Comparison of ENCODE assay signal across 10 cellular contexts in the genomic region with DNA sequence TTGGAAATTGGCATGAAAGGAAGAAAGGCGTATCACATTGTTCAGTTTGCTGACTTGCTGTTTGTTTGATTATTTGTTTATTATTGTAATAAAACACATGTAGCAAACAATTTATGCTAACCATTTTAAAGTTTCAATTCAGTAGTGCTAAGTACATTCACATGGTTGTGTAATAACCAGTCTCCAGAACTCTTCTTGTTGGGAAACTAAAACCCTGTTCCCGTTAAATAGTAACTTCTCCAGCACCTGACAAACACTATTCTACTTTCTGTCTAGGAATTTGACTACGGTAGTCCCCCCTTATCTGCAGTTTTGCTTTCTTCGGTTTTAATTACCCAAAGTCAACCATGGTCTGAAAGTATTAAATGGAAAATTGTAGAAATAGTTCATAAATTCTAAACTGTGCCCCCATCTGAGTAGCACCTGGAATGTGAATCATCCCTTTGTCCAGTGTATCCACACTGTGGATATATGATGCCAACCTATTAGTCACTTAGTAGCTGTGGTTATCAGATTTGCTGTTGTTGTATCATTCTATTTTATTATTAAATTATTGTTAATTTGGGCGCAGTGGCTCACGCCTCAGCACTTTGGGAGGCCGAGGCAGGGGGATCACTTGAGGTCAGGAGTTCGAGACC. TPM values are rescaled to one million over a fixed set of nuclear protein-coding genes. Genes with fewer than 3 reads are reported as not detected.
DNase-seq lines count a peak whose midpoint lies in the region; ATAC-seq and TF ChIP-seq lines count a peak whose summit lies in the region.
"Had no signal": no experiment of that assay in that cellular context is flagged by ENCODE, and none has a peak within 500 bp of the region (broad histone marks: within the 10 kb centered on the region; RNA-seq: fewer than 3 reads in every experiment).

No MANE protein-coding gene starts in this region.

- H2BK120ac ChIP-seq in trophoblast cell (ENCODE audit: insufficient read depth, low read length, poor library complexity), result no peak overlapping the region

- H3K36me3 ChIP-seq in RWPE2 (ENCODE audit: low read depth) (peaks cover 22% of the 10 kb centered on the region), trophoblast cell (ENCODE audit: control insufficient read depth in 1 of 2, insufficient read depth in 2 of 2, low read length in 2 of 2) (peaks cover 10 to 23% of the 10 kb centered on the region in 2 experiments), A673 (ENCODE audit: insufficient read depth, low read length, poor library complexity, severe bottlenecking) (peaks cover 11% of the 10 kb centered on the region), Caco-2 (ENCODE audit: control insufficient read depth, insufficient read depth, low read length) (no peaks in the 10 kb centered on the region; the same call in 1 of the 2 replicates)

- no peak overlapping the region for H4K91ac ChIP-seq in trophoblast cell (ENCODE audit: low read depth, low read length)

- H3K27me3 ChIP-seq in RWPE2 (ENCODE audit: insufficient read depth, poor library complexity, severe bottlenecking), result no peaks in the 10 kb centered on the region
- no peaks in the 10 kb centered on the region for H3K27me3 ChIP-seq in trophoblast cell (ENCODE audit: insufficient read depth, low read length)
- H3K27me3 ChIP-seq in A673 (replicated peaks; ENCODE audit: insufficient read depth, low read depth, low read length, poor library complexity), result no peaks in the 10 kb centered on the region
- H3K27me3 ChIP-seq in Caco-2 (replicated peaks; ENCODE audit: control insufficient read depth, insufficient read depth, low read length), result no peaks in the 10 kb centered on the region

- peaks cover 16% of the 10 kb centered on the region for H3K4me1 Mint-ChIP-seq in Caco-2 (ENCODE audit: low read depth, unreplicated experiment)

- peaks cover 36% of the 10 kb centered on the region for H3K4me1 ChIP-seq in RWPE2 (ENCODE audit: insufficient read depth, poor library complexity, severe bottlenecking)
- H3K4me1 ChIP-seq in trophoblast cell (ENCODE audit: control insufficient read depth in 1 of 2, insufficient read depth in 2 of 2, low read length in 2 of 2), result peaks cover 3 to 5% of the 10 kb centered on the region in 2 experiments
- peaks cover 21% of the 10 kb centered on the region for H3K4me1 ChIP-seq in A673 (ENCODE audit: insufficient read depth, low read length, poor library complexity, severe bottlenecking)
- H3K4me1 ChIP-seq in Caco-2, result peaks cover 8% of the 10 kb centered on the region

- H4K12ac ChIP-seq in trophoblast cell (ENCODE audit: low read depth, low read length), result no peak overlapping the region

- intact Hi-C loops in A673 (cut with micrococcal nuclease; ENCODE audit: unreplicated experiment), result no loop called here
- intact Hi-C loops in Caco-2 (cut with micrococcal nuclease; ENCODE audit: unreplicated experiment), result no loop called here

- BruUV-seq in A673 (replicated peaks; lab: Mats Ljungman, UMichigan) (no TSS peak), Caco-2 (replicated peaks; lab: Mats Ljungman, UMichigan) (no TSS peak)

- ATAC-seq in RWPE2 (ENCODE audit: low read depth), result peak; percentile 94
- ATAC-seq in HG02678 (IDR thresholded peaks at IDR 0.05; ENCODE audit: unreplicated experiment), result no peak

- H3K27ac ChIP-seq in RWPE2 (ENCODE audit: poor library complexity, severe bottlenecking), result peak overlapping the region; percentile 77
- no peak overlapping the region for H3K27ac ChIP-seq in trophoblast cell (ENCODE audit: low read depth, low read length)
- no peak overlapping the region for H3K27ac ChIP-seq in A673 (ENCODE audit: low read depth, low read length, poor library complexity, severe bottlenecking)

- H2BK5ac ChIP-seq in trophoblast cell (ENCODE audit: low read depth, low read length, poor library complexity), result no peak overlapping the region

- H2AFZ ChIP-seq in trophoblast cell (ENCODE audit: insufficient read depth, low read length, poor library complexity), result no peak overlapping the region

- peak overlapping the region; percentile 75 for H3K4ac ChIP-seq in trophoblast cell (ENCODE audit: low read depth, low read length)

- H3K4me3 ChIP-seq in RWPE2 (ENCODE audit: severe bottlenecking), result no peak overlapping the region
- no peak overlapping the region for H3K4me3 ChIP-seq in trophoblast cell (ENCODE audit: low read depth, low read length)
- no peak overlapping the region for H3K4me3 ChIP-seq in A673 (ENCODE audit: low read depth, low read length, poor library complexity, severe bottlenecking)
- H3K4me3 ChIP-seq in Caco-2 (ENCODE audit: low read depth, low read length), result no peak overlapping the region

- no peak overlapping the region for H3K27ac Mint-ChIP-seq in Caco-2 (ENCODE audit: unreplicated experiment)
- H3K27ac Mint-ChIP-seq: activated naive CD4-positive, alpha-beta T cell treated with anti-CD3 and anti-CD28 coated beads, Interleukin-2, amount 10 ng/mL, durations not matched to agents 7 days and 5 days had no signal

- H3K4me2 ChIP-seq in trophoblast cell (ENCODE audit: low read length), result no peak overlapping the region

- no peak overlapping the region for H3K23ac ChIP-seq in trophoblast cell (ENCODE audit: low read length)

- H3K4me3 Mint-ChIP-seq in Caco-2 (ENCODE audit: unreplicated experiment), result no peak overlapping the region
- H3K4me3 Mint-ChIP-seq: activated naive CD4-positive, alpha-beta T cell treated with anti-CD3 and anti-CD28 coated beads, Interleukin-2, amount 10 ng/mL, durations not matched to agents 7 days and 5 days; central memory CD8-positive, alpha-beta T cell had no signal

- no peak overlapping the region for H3K14ac ChIP-seq in trophoblast cell (ENCODE audit: low read length)

- peaks cover 3% of the 10 kb centered on the region for H3K79me1 ChIP-seq in trophoblast cell (ENCODE audit: low read length)

- no peak overlapping the region for H4K8ac ChIP-seq in trophoblast cell (ENCODE audit: low read depth, low read length)

- peak; percentile 42 for DNase-seq in HCEC 1CT
- DNase-seq in RWPE2 (ENCODE audit: low spot score), result no peak
- DNase-seq in fibroblast of gingiva (ENCODE audit: low read depth), result peak; percentile 22
- no peak for DNase-seq in trophoblast cell
- no peak for DNase-seq in A673 (ENCODE audit: low spot score)
- DNase-seq in Caco-2, result no peak
- DNase-seq: activated naive CD4-positive, alpha-beta T cell treated with anti-CD3 and anti-CD28 coated beads, Interleukin-2, amount 10 ng/mL, durations not matched to agents 7 days and 5 days; NCI-H146 had no signal

- no peaks in the 10 kb centered on the region for H3K9me3 Mint-ChIP-seq in Caco-2 (ENCODE audit: unreplicated experiment)
- H3K9me3 Mint-ChIP-seq: activated naive CD4-positive, alpha-beta T cell treated with anti-CD3 and anti-CD28 coated beads, Interleukin-2, amount 10 ng/mL, durations not matched to agents 7 days and 5 days; central memory CD8-positive, alpha-beta T cell had no signal

- no peak overlapping the region for H2AK5ac ChIP-seq in trophoblast cell (ENCODE audit: low read length)

- H3K9me3 ChIP-seq in RWPE2 (ENCODE audit: severe bottlenecking) (no peaks in the 10 kb centered on the region), trophoblast cell (ENCODE audit: insufficient read depth, low read depth, low read length) (no peaks in the 10 kb centered on the region), A673 (ENCODE audit: low read depth, low read length, poor library complexity, severe bottlenecking) (no peaks in the 10 kb centered on the region), Caco-2 (no peaks in the 10 kb centered on the region)

- peaks cover 59% of the 10 kb centered on the region for H3K36me3 Mint-ChIP-seq in Caco-2 (ENCODE audit: insufficient read depth, unreplicated experiment)

- TF ChIP-seq CTCF in RWPE2 (IDR thresholded peaks at IDR 0.05; ENCODE audit: poor library complexity, severe bottlenecking) (no peak), A673 (conservative IDR thresholded peaks at IDR 0.05; ENCODE audit: low read depth, low read length) (no peak), Caco-2 (IDR thresholded peaks at IDR 0.05; ENCODE audit: insufficient read depth in 1 of 2, low read depth in 1 of 2, low read length in 1 of 2, severe bottlenecking in 1 of 2, unreplicated experiment in 1 of 2) (no peak)

- H3K79me2 ChIP-seq in trophoblast cell (ENCODE audit: control insufficient read depth, insufficient read depth, low read length, poor library complexity), result peaks cover 38% of the 10 kb centered on the region

- H3K18ac ChIP-seq in trophoblast cell (ENCODE audit: low read length), result no peak overlapping the region

- WGBS in trophoblast cell (ENCODE audit: extremely low coverage, insufficient coverage, insufficient read length), result no CpG with 5 or more reads among the region's 8 CpGs

- CTCF ChIA-PET in A673 (lab: Charles Lee), result no interaction called here
- CTCF ChIA-PET in Caco-2 (lab: Charles Lee), result interaction anchor here (0.5 kb wide), 1 partner anchor 184 kb away, joined by 3 read pairs; no protein-coding TSS in a partner anchor

- no peak overlapping the region for H2BK12ac ChIP-seq in trophoblast cell (ENCODE audit: low read length)

- no peaks in the 10 kb centered on the region for H3K27me3 Mint-ChIP-seq in Caco-2 (ENCODE audit: insufficient read depth, unreplicated experiment)
- H3K27me3 Mint-ChIP-seq: activated naive CD4-positive, alpha-beta T cell treated with anti-CD3 and anti-CD28 coated beads, Interleukin-2, amount 10 ng/mL, durations not matched to agents 7 days and 5 days; central memory CD8-positive, alpha-beta T cell had no signal

- H3K9ac ChIP-seq in trophoblast cell (ENCODE audit: low read length), result no peak overlapping the region

- POLR2A ChIA-PET in A673 (lab: Charles Lee; ENCODE audit: low non-redundant PET) (no interaction called here), Caco-2 (lab: Charles Lee) (no interaction called here)

RNA-seq across cellular contexts. Expression of a gene that starts 5.5 kb away (rescaled TPM):
- polyA plus RNA-seq in trophoblast cell (2013), result 21.7 and 22.7 TPM in 2 replicates
- total RNA-seq in A673 (2021) (27.6 and 30.0 TPM in 2 replicates), Caco-2 (2022) (21.6 and 23.3 TPM in 2 replicates)

RNA-seq across cellular contexts. Expression of a gene that starts 59.7 kb away (rescaled TPM):
- polyA plus RNA-seq in trophoblast cell (2013), result 7.7 and 8.0 TPM in 2 replicates
- total RNA-seq in A673 (2021), result 52.7 and 53.4 TPM in 2 replicates
- 16.4 and 18.7 TPM in 2 replicates for total RNA-seq in Caco-2 (2022)

Comparison
In these comparisons a context has a peak if more than half of its experiments do, and no peak if none do; other contexts are left out.
1. DNase-seq: peak in HCEC 1CT (single experiment) and fibroblast of gingiva (single experiment); none in RWPE2 (single experiment), trophoblast cell (0 of 2), A673 (single experiment) and Caco-2 (0 of 2).